27 cellular contexts compared by ENCODE assay signal in the genomic region with DNA sequence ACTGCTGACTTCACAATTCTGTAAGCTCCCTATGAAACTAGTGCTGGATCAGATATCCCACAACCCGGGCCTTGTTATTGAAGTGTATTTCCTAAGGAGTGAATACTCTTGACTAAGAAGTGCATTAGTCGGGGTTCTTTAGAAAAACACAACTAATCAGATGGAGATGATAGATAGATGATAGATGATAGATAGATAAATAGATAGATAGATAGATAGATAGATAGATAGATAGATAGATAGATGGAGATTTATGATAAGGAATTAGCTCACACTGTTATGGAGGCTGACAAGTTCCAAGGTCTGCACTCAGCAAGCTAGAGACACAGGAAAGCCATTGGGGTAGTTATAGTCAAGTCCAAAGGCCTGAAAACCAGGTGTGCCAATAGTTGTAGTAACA.
"Had no signal": no experiment of that assay in that cellular context is flagged by ENCODE, and none has a peak within 500 bp of the region (broad histone marks: within the 10 kb centered on the region; RNA-seq: fewer than 3 reads in every experiment).

No MANE protein-coding gene starts in this region.

- H3K4me3 Mint-ChIP-seq: dendritic cell treated with granulocyte-macrophage colony-stimulating factor and Interleukin-4, amounts not matched to agents 40 ng/mL and 50 ng/mL, for 4 days; effector memory CD8-positive, alpha-beta T cell; endodermal cell; mesothelial cell of epicardium; naive B cell had no signal

- H3K4me2 ChIP-seq: hepatocyte had no signal

- H3K79me2 ChIP-seq: hepatocyte had no signal

- H3K27me3 Mint-ChIP-seq: dendritic cell treated with granulocyte-macrophage colony-stimulating factor and Interleukin-4, amounts not matched to agents 40 ng/mL and 50 ng/mL, for 4 days; effector memory CD8-positive, alpha-beta T cell; naive B cell had no signal

- DNase-seq: colonic mucosa; cortex of kidney; effector CD8-positive, alpha-beta T cell; effector memory CD8-positive, alpha-beta T cell; endodermal cell; erythroblast; esophagus squamous epithelium; foreskin fibroblast; foreskin melanocyte; gastrocnemius medialis; heart left ventricle; hypothalamus; left cardiac atrium; left lung; left ventricle myocardium superior; lower lobe of right lung; mesenchymal stem cell; mucosa of descending colon; naive B cell had no signal

- H3K4me3 ChIP-seq: colonic mucosa, esophagus squamous epithelium, gastrocnemius medialis, heart left ventricle, hepatocyte, left lung, lower lobe of right lung, mucosa of descending colon had no signal

- H3K4me1 Mint-ChIP-seq: endodermal cell, naive B cell had no signal

- H3K4me1 ChIP-seq: colonic mucosa, esophagus squamous epithelium, gastrocnemius medialis, heart left ventricle, left lung, lower lobe of right lung had no signal

- H2AFZ ChIP-seq: hepatocyte had no signal

- H3K36me3 ChIP-seq: colonic mucosa, esophagus squamous epithelium, gastrocnemius medialis, heart left ventricle, left lung, lower lobe of right lung had no signal

- H3K27ac Mint-ChIP-seq: dendritic cell treated with granulocyte-macrophage colony-stimulating factor and Interleukin-4, amounts not matched to agents 40 ng/mL and 50 ng/mL, for 4 days; effector memory CD8-positive, alpha-beta T cell; endodermal cell; mesothelial cell of epicardium; naive B cell had no signal

- H3K9me3 Mint-ChIP-seq: dendritic cell treated with granulocyte-macrophage colony-stimulating factor and Interleukin-4, amounts not matched to agents 40 ng/mL and 50 ng/mL, for 4 days; endodermal cell; mesothelial cell of epicardium had no signal

- ATAC-seq: effector memory CD8-positive, alpha-beta T cell; esophagus mucosa; gastrocnemius medialis; heart left ventricle; left cardiac atrium; left lung; left ventricle myocardium superior; lower lobe of right lung; mucosa of descending colon had no signal

- H3K27me3 ChIP-seq: colonic mucosa, esophagus squamous epithelium, gastrocnemius medialis, heart left ventricle, hepatocyte, left lung had no signal

- H3K27ac ChIP-seq: colonic mucosa, epithelial cell of prostate, esophagus squamous epithelium, gastrocnemius medialis, heart left ventricle, hepatocyte, left lung, lower lobe of right lung had no signal

- H3K36me3 Mint-ChIP-seq: mesothelial cell of epicardium, naive B cell had no signal

- FAIRE-seq: endometrium, islet of Langerhans, keratinocyte had no signal

- H3K9me3 ChIP-seq: colonic mucosa, esophagus squamous epithelium, gastrocnemius medialis, heart left ventricle, left lung, lower lobe of right lung, mucosa of descending colon had no signal
